1 cellular context compared by ENCODE assay signal in genomic region chr1:17622823-17623222, GRCh38.
TF ChIP-seq lines count a peak whose summit lies in the region.

No MANE protein-coding gene starts in this region.

TF ChIP-seq in HepG2, 621 proteins besides CTCF, POLR2A, EP300 and RAD21 (continued from another document):
- TF ChIP-seq, protein P1, sequence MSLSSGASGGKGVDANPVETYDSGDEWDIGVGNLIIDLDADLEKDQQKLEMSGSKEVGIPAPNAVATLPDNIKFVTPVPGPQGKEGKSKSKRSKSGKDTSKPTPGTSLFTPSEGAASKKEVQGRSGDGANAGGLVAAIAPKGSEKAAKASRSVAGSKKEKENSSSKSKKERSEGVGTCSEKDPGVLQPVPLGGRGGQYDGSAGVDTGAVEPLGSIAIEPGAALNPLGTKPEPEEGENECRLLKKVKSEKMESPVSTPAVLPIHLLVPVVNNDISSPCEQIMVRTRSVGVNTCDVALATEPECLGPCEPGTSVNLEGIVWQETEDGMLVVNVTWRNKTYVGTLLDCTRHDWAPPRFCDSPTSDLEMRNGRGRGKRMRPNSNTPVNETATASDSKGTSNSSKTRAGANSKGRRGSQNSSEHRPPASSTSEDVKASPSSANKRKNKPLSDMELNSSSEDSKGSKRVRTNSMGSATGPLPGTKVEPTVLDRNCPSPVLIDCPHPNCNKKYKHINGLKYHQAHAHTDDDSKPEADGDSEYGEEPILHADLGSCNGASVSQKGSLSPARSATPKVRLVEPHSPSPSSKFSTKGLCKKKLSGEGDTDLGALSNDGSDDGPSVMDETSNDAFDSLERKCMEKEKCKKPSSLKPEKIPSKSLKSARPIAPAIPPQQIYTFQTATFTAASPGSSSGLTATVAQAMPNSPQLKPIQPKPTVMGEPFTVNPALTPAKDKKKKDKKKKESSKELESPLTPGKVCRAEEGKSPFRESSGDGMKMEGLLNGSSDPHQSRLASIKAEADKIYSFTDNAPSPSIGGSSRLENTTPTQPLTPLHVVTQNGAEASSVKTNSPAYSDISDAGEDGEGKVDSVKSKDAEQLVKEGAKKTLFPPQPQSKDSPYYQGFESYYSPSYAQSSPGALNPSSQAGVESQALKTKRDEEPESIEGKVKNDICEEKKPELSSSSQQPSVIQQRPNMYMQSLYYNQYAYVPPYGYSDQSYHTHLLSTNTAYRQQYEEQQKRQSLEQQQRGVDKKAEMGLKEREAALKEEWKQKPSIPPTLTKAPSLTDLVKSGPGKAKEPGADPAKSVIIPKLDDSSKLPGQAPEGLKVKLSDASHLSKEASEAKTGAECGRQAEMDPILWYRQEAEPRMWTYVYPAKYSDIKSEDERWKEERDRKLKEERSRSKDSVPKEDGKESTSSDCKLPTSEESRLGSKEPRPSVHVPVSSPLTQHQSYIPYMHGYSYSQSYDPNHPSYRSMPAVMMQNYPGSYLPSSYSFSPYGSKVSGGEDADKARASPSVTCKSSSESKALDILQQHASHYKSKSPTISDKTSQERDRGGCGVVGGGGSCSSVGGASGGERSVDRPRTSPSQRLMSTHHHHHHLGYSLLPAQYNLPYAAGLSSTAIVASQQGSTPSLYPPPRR (CRISPR knock-in tag; IDR thresholded peaks at IDR 0.05; ENCODE audit: borderline replicate concordance) = no peak
- TF ChIP-seq ZC3H13 (CRISPR knock-in tag; IDR thresholded peaks at IDR 0.05) = no peak
- no peak for TF ChIP-seq ZNF432 (CRISPR knock-in tag; IDR thresholded peaks at IDR 0.05; ENCODE audit: borderline replicate concordance)
- TF ChIP-seq PHF21A (CRISPR knock-in tag; IDR thresholded peaks at IDR 0.05) = no peak
- no peak for TF ChIP-seq ZNF605 (CRISPR knock-in tag; IDR thresholded peaks at IDR 0.05)
TF ChIP-seq in HepG2: peak in this region for 2.
